Comparison of ENCODE assay signal across 13 cellular contexts in genomic region chr17:82049521-82049971, GRCh38. TPM values are rescaled to one million over a fixed set of nuclear protein-coding genes. Genes with fewer than 3 reads are reported as not detected.
"Had no signal": no experiment of that assay in that cellular context is flagged by ENCODE, and none has a peak within 500 bp of the region (broad histone marks: within the 10 kb centered on the region; RNA-seq: fewer than 3 reads in every experiment).

No MANE protein-coding gene starts in this region.

- H3K4me1 Mint-ChIP-seq: neural crest cell had no signal

- H3K27ac ChIP-seq: ascending aorta, esophagus muscularis mucosa, left lung, suprapubic skin, upper lobe of left lung had no signal

- H3K27me3 ChIP-seq: ascending aorta, esophagus muscularis mucosa, left lung, suprapubic skin, upper lobe of left lung had no signal

- H3K27ac Mint-ChIP-seq: activated CD4-positive, alpha-beta memory T cell treated with anti-CD3 and anti-CD28 coated beads for 36 hours; activated naive CD8-positive, alpha-beta T cell treated with anti-CD3 and anti-CD28 coated beads, Interleukin-2, amount 50 U/mL, for 24 hours; activated T-cell treated with anti-CD3 and anti-CD28 coated beads, Interleukin-2, amount 50 U/mL, for 72 hours had no signal

- H3K9me3 ChIP-seq: ascending aorta, esophagus muscularis mucosa, left lung, suprapubic skin, upper lobe of left lung had no signal

- H3K27me3 Mint-ChIP-seq: activated CD4-positive, alpha-beta memory T cell treated with anti-CD3 and anti-CD28 coated beads for 36 hours; activated naive CD8-positive, alpha-beta T cell treated with anti-CD3 and anti-CD28 coated beads, Interleukin-2, amount 50 U/mL, for 24 hours had no signal

- ATAC-seq: activated naive CD8-positive, alpha-beta T cell treated with anti-CD3 and anti-CD28 coated beads, Interleukin-2, amount 50 U/mL, for 24 hours; activated T-cell treated with anti-CD3 and anti-CD28 coated beads, Interleukin-2, amount 50 U/mL, for 72 hours; left lung; stimulated activated naive CD8-positive, alpha-beta T cell treated with anti-CD3 and anti-CD28 coated beads, Interleukin-15, Interleukin-2, amounts not matched to agents 100 U/mL and 50 U/mL, for 24 hours had no signal

- H3K4me3 ChIP-seq: smooth muscle cell had no signal

- DNase-seq: activated CD4-positive, alpha-beta memory T cell treated with anti-CD3 and anti-CD28 coated beads for 36 hours; activated naive CD8-positive, alpha-beta T cell treated with anti-CD3 and anti-CD28 coated beads, Interleukin-2, amount 50 U/mL, for 24 hours; activated T-cell treated with anti-CD3 and anti-CD28 coated beads, Interleukin-2, amount 50 U/mL, for 72 hours; glutamatergic neuron; mesendoderm; stimulated activated naive CD8-positive, alpha-beta T cell treated with anti-CD3 and anti-CD28 coated beads, Interleukin-15, Interleukin-2, amounts not matched to agents 100 U/mL and 50 U/mL, for 24 hours had no signal

- H3K9me3 Mint-ChIP-seq: activated CD4-positive, alpha-beta memory T cell treated with anti-CD3 and anti-CD28 coated beads for 36 hours; activated naive CD8-positive, alpha-beta T cell treated with anti-CD3 and anti-CD28 coated beads, Interleukin-2, amount 50 U/mL, for 24 hours; activated T-cell treated with anti-CD3 and anti-CD28 coated beads, Interleukin-2, amount 50 U/mL, for 72 hours; neural crest cell had no signal

RNA-seq across cellular contexts. Expression of gene RAC3, which starts 18.1 kb away (rescaled TPM):
- total RNA-seq: ascending aorta had no signal
